14 cellular contexts compared by ENCODE assay signal in the genomic region with DNA sequence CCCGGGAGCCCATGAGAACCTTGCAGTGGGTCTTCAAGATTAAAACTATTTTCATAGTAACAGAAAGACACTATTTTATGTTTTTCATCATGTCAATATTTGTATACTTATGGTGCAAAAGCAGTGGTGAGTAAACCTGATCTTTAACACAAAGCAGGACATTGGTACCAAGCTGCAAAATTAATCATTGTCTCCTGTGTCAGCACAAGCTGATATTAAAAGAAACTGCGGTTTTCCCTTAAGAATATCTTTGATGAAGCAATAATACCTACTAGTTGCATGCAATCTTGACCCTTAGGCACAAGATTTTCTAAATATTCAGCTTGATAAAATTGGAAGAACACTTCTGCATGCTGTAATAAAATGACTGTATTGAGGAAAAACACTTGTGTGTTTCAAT.
"Had no signal": no experiment of that assay in that cellular context is flagged by ENCODE, and none has a peak within 500 bp of the region (broad histone marks: within the 10 kb centered on the region; RNA-seq: fewer than 3 reads in every experiment).

No MANE protein-coding gene starts in this region.

- H3K27ac Mint-ChIP-seq: activated CD8-positive, alpha-beta T cell treated with anti-CD3 and anti-CD28 coated beads for 36 hours; mesothelial cell of epicardium; WTC11 had no signal

- H3K27ac ChIP-seq: adrenal gland, foreskin keratinocyte, lower lobe of right lung, psoas muscle had no signal

- H3K4me3 ChIP-seq: adrenal gland, lower lobe of right lung, psoas muscle had no signal

- H3K9me3 ChIP-seq: adrenal gland, lower lobe of right lung, psoas muscle had no signal

- H3K9me3 Mint-ChIP-seq: activated CD8-positive, alpha-beta T cell treated with anti-CD3 and anti-CD28 coated beads for 36 hours; activated T-cell treated with anti-CD3 and anti-CD28 coated beads, Interleukin-2, amount 50 U/mL, for 4 hours had no signal

- H3K4me1 ChIP-seq: adrenal gland, foreskin keratinocyte, lower lobe of right lung, psoas muscle had no signal

- H3K36me3 ChIP-seq: adrenal gland, lower lobe of right lung had no signal

- H3K4me3 Mint-ChIP-seq: activated CD8-positive, alpha-beta T cell treated with anti-CD3 and anti-CD28 coated beads for 36 hours; activated T-cell treated with anti-CD3 and anti-CD28 coated beads, Interleukin-2, amount 50 U/mL, for 4 hours; mesothelial cell of epicardium; WTC11 had no signal

- H3K27me3 Mint-ChIP-seq: activated CD8-positive, alpha-beta T cell treated with anti-CD3 and anti-CD28 coated beads for 36 hours had no signal

- H3K27me3 ChIP-seq: adrenal gland, foreskin keratinocyte had no signal

- DNase-seq: activated CD4-positive, alpha-beta T cell treated with anti-CD3 and anti-CD28 coated beads for 48 hours; activated CD8-positive, alpha-beta T cell treated with anti-CD3 and anti-CD28 coated beads for 36 hours; activated effector memory CD4-positive, alpha-beta T cell treated with Interleukin-2 at 50 U/mL for 16 hours; activated naive CD4-positive, alpha-beta T cell treated with anti-CD3 and anti-CD28 coated beads, Interleukin-2, amount 50 U/mL, for 16 hours; activated T-cell treated with anti-CD3 and anti-CD28 coated beads, Interleukin-2, amount 50 U/mL, for 4 hours; adrenal gland; foreskin keratinocyte; lower lobe of right lung; psoas muscle; stimulated activated CD4-positive, alpha-beta T cell treated with anti-CD3 and anti-CD28 coated beads, Interleukin-12 subunit alpha, Interleukin-12 subunit beta, amount 100 ng/mL, for 4 hours; stimulated activated CD4-positive, alpha-beta T cell treated with anti-CD3 and anti-CD28 coated beads, Interleukin-2, amount 100 ng/mL, for 24 hours; T-helper 2 cell had no signal

- H3K36me3 Mint-ChIP-seq: mesothelial cell of epicardium, WTC11 had no signal
